ENCODE assay signal across 8 cellular contexts in the genomic region with DNA sequence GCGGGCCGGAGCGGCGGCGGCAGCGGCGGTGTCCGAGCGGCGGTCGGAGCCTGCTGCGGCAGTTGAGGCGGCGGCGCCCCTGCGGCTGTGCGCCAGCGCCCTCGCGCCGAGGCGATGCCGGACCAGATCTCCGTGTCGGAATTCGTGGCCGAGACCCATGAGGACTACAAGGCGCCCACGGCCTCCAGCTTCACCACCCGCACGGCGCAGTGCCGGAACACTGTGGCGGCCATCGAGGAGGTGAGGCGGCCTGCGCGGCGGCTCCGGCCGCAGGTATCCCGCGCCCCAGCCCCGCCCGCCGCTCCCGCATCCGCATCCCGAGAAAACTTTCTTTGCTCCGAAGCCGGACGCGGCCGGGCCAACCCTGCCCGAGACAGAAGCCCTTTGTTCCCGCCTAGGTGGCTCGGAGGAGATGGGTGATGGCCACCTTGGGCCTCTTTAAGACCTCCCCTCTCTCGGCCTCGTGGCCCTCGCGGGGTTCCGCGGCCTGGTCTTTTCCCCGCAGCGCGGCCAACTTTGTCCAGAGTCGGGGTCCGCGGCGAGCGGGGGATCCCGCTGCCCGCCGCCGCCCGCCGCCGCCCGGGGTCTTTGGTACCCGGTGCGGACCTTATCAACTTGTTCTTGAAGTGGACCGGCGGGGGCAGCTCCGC. TPM values are rescaled to one million over a fixed set of nuclear protein-coding genes. Genes with fewer than 3 reads are reported as not detected.
A peak's percentile ranks its signal among the peaks of the same experiment; 100 is the strongest.
DNase-seq lines count a peak whose midpoint lies in the region; ATAC-seq, FAIRE-seq and TF ChIP-seq lines count a peak whose summit lies in the region.

No MANE protein-coding gene starts in this region.

- CTCF ChIA-PET in K562 (lab: Yijun Ruan, JAX; ENCODE audit: low intra/inter-chr PET ratio): interaction anchor here (0.7 kb wide), 1 partner anchor 13 kb away, joined by 3 read pairs; no protein-coding TSS in a partner anchor

- peaks cover 12 to 21% of the 10 kb centered on the region in 2 experiments; a peak in 4 of 5 replicates for H3K4me1 ChIP-seq in K562 (replicated peaks in 1 of 2; ENCODE audit: control insufficient read depth in 2 of 2, insufficient read depth in 2 of 2, low read length in 2 of 2)

- no peaks in the 10 kb centered on the region; the same call in 1 of the 2 replicates for H4K20me1 ChIP-seq in K562 (replicated peaks; ENCODE audit: control insufficient read depth, insufficient read depth, low read length)

- H3K9me1 ChIP-seq in K562 (ENCODE audit: control insufficient read depth, insufficient read depth, low read length): no peaks in the 10 kb centered on the region

- H3K4me3 Mint-ChIP-seq in immature natural killer cell: peak overlapping the region in 3 of 5 donors; percentile 44 to 52 (median 44)
- H3K4me3 Mint-ChIP-seq in stimulated activated effector memory CD8-positive, alpha-beta T cell treated with anti-CD3 and anti-CD28 coated beads, Interleukin-12 subunit alpha, Interleukin-12 subunit beta, amount 100 ng/mL, for 72 hours: peak overlapping the region; percentile 36

- peak overlapping the region; percentile 45 to 95; a peak in 3 of 4 replicates for H3K9ac ChIP-seq in K562 (ENCODE audit: insufficient read depth in 1 of 2, low read depth in 2 of 2, low read length in 2 of 2)

- H3K9me3 Mint-ChIP-seq in immature natural killer cell: no peaks in the 10 kb centered on the region
- H3K9me3 Mint-ChIP-seq in stimulated activated effector memory CD8-positive, alpha-beta T cell treated with anti-CD3 and anti-CD28 coated beads, Interleukin-12 subunit alpha, Interleukin-12 subunit beta, amount 100 ng/mL, for 72 hours: no peaks in the 10 kb centered on the region

- no TSS peak for BruUV-seq in K562 (replicated peaks; lab: Mats Ljungman, UMichigan)

- H3K27ac ChIP-seq in 22Rv1 (peak overlapping the region; percentile 73), K562 (ENCODE audit: extremely low read depth, low read depth, low read length) (peak overlapping the region; percentile 38; the same call in 2 of the 3 replicates)

- H3K4me3 ChIP-seq in GM12865 (ENCODE audit: low read depth, low read length) (no peak overlapping the region), K562 (peak overlapping the region; percentile 57)

- TF ChIP-seq RAD21 in K562 (CRISPR knock-in tag; conservative IDR thresholded peaks at IDR 0.05 in 1 of 2, IDR thresholded peaks at IDR 0.05 in 1 of 2): no peak; a peak in 1 of 4 replicates

- 2% methylated on average over 50 of the region's 84 CpGs for WGBS in K562 (ENCODE audit: insufficient coverage, low coverage, missing lambda C conversion rate)

- H3K36me3 Mint-ChIP-seq in immature natural killer cell: peaks cover 0 to 3% (median 0%) of the 10 kb centered on the region in 3 donors
- H3K36me3 Mint-ChIP-seq in stimulated activated effector memory CD8-positive, alpha-beta T cell treated with anti-CD3 and anti-CD28 coated beads, Interleukin-12 subunit alpha, Interleukin-12 subunit beta, amount 100 ng/mL, for 72 hours: no peaks in the 10 kb centered on the region

- POLR2A ChIA-PET in K562 (lab: Yijun Ruan, JAX): interaction anchor here (1.6 kb wide), 1 partner anchor 16 kb away, joined by 4 read pairs; no protein-coding TSS in a partner anchor

- TF ChIP-seq EP300 in K562 (IDR thresholded peaks at IDR 0.05; ENCODE audit: low read length): no peak

- H3K27me3 ChIP-seq in K562 (ENCODE audit: control insufficient read depth in 2 of 2, insufficient read depth in 2 of 2, low read length in 2 of 2): no peaks in the 10 kb centered on the region

- no peaks in the 10 kb centered on the region for H3K36me3 ChIP-seq in K562 (ENCODE audit: control insufficient read depth, insufficient read depth, low read length)

- TF ChIP-seq CTCF in 22Rv1 (IDR thresholded peaks at IDR 0.05) (no peak), GM12865 (IDR thresholded peaks at IDR 0.05; ENCODE audit: insufficient read depth, low read depth, low read length, missing control alignments) (no peak), K562 (IDR thresholded peaks at IDR 0.05 in 2 of 3, conservative IDR thresholded peaks at IDR 0.05 in 1 of 3; ENCODE audit: insufficient read depth in 2 of 3, low read depth in 1 of 3, low read length in 3 of 3) (no peak)

- H3K9me3 ChIP-seq in K562 (replicated peaks; ENCODE audit: control insufficient read depth, insufficient read depth, low read depth, low read length): no peaks in the 10 kb centered on the region

- peak overlapping the region; percentile 75 for H3K4me2 ChIP-seq in K562 (ENCODE audit: insufficient read depth, low read length)

- FAIRE-seq in K562 (lab: Jason Lieb, UNC): no peak

- intact Hi-C loops in K562 (cut with micrococcal nuclease): loop anchor here (1.0 to 5.0 kb wide), 3 partner anchors 65 to 215 kb away; a partner anchor contains a TSS

- ATAC-seq in K562: peak; percentile 55
- peak; percentile 53 for ATAC-seq in stimulated activated effector memory CD8-positive, alpha-beta T cell treated with anti-CD3 and anti-CD28 coated beads, Interleukin-12 subunit alpha, Interleukin-12 subunit beta, amount 100 ng/mL, for 72 hours

- peak overlapping the region; percentile 90 for H2AFZ ChIP-seq in K562 (ENCODE audit: low read depth, low read length)

- TF ChIP-seq POLR2A in K562 (conservative IDR thresholded peaks at IDR 0.05): no peak

- in situ Hi-C loops in K562 (cut with MboI): no loop called here

- H3K79me2 ChIP-seq in K562 (ENCODE audit: control insufficient read depth, insufficient read depth, low read length): peaks cover 13% of the 10 kb centered on the region

- H3K27ac Mint-ChIP-seq in immature natural killer cell: no peak overlapping the region
- no peak overlapping the region for H3K27ac Mint-ChIP-seq in stimulated activated effector memory CD8-positive, alpha-beta T cell treated with anti-CD3 and anti-CD28 coated beads, Interleukin-12 subunit alpha, Interleukin-12 subunit beta, amount 100 ng/mL, for 72 hours

- DNase-seq in GM12865 (ENCODE audit: low read depth): peak; percentile 11
- peak; percentile 46 for DNase-seq in HuH-7.5 (ENCODE audit: low spot score)
- DNase-seq in K562 (ENCODE audit: extremely low read depth in 1 of 4, low spot score in 3 of 4): peak in 2 of 4 experiments; percentile 37 to 49
- no peak for DNase-seq in immature natural killer cell
- DNase-seq in stimulated activated effector memory CD8-positive, alpha-beta T cell treated with anti-CD3 and anti-CD28 coated beads, Interleukin-12 subunit alpha, Interleukin-12 subunit beta, amount 100 ng/mL, for 72 hours (ENCODE audit: low spot score in 2 of 2): peak in 1 of 2 donors; percentile 61
- DNase-seq in AG08395 (ENCODE audit: low spot score): no peak
- DNase-seq in MV-4-11 (lab: John Stamatoyannopoulos, UW): no peak

- peaks cover 0 to 5% of the 10 kb centered on the region in 2 donors for H3K4me1 Mint-ChIP-seq in immature natural killer cell
- peaks cover 6% of the 10 kb centered on the region for H3K4me1 Mint-ChIP-seq in stimulated activated effector memory CD8-positive, alpha-beta T cell treated with anti-CD3 and anti-CD28 coated beads, Interleukin-12 subunit alpha, Interleukin-12 subunit beta, amount 100 ng/mL, for 72 hours

- H3K27me3 Mint-ChIP-seq in immature natural killer cell (ENCODE audit: low read depth in 3 of 3): peaks cover 4 to 16% (median 12%) of the 10 kb centered on the region in 3 donors

TF ChIP-seq in K562, 482 proteins besides CTCF, POLR2A, EP300 and RAD21 (continues in another document):
- TF ChIP-seq ZNF384 (IDR thresholded peaks at IDR 0.05; ENCODE audit: low read depth, low read length) (no peak), NFE2 (IDR thresholded peaks at IDR 0.05; ENCODE audit: low read depth) (no peak)
- TF ChIP-seq, protein P1, sequence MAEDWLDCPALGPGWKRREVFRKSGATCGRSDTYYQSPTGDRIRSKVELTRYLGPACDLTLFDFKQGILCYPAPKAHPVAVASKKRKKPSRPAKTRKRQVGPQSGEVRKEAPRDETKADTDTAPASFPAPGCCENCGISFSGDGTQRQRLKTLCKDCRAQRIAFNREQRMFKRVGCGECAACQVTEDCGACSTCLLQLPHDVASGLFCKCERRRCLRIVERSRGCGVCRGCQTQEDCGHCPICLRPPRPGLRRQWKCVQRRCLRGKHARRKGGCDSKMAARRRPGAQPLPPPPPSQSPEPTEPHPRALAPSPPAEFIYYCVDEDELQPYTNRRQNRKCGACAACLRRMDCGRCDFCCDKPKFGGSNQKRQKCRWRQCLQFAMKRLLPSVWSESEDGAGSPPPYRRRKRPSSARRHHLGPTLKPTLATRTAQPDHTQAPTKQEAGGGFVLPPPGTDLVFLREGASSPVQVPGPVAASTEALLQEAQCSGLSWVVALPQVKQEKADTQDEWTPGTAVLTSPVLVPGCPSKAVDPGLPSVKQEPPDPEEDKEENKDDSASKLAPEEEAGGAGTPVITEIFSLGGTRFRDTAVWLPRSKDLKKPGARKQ (CRISPR knock-in tag; IDR thresholded peaks at IDR 0.05): no peak
- TF ChIP-seq, protein P2, sequence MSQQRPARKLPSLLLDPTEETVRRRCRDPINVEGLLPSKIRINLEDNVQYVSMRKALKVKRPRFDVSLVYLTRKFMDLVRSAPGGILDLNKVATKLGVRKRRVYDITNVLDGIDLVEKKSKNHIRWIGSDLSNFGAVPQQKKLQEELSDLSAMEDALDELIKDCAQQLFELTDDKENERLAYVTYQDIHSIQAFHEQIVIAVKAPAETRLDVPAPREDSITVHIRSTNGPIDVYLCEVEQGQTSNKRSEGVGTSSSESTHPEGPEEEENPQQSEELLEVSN (IDR thresholded peaks at IDR 0.05; ENCODE audit: borderline replicate concordance in 1 of 2, extremely low read depth in 1 of 2, insufficient read depth in 1 of 2, insufficient read length in 1 of 2, low read depth in 1 of 2, low read length in 1 of 2, poor library complexity in 1 of 2, severe bottlenecking in 1 of 2): peak in 1 of 2 experiments; percentile 30

RNA-seq across cellular contexts. Expression of a gene that starts 0.5 kb away (rescaled TPM):
- 10.7 and 26.2 TPM in 2 replicates for total RNA-seq in K562 (2011; cell fraction: chromatin; rRNA removed; ENCODE audit: low replicate concordance)
- 4.8 and 8.2 TPM in 2 replicates for total RNA-seq in K562 (2011; cell fraction: nucleolus; rRNA removed)
- 11.8 and 12.5 TPM in 2 replicates for total RNA-seq in K562 (2011; cell fraction: nucleoplasm; rRNA removed)
- total RNA-seq in K562 (2014; rRNA removed) (2.1 and 2.3 TPM in 2 replicates), K562 (2014; rRNA removed; fragmentation: Illumina TruSeq; extraction: Trizol) (3.0 and 3.1 TPM in 2 replicates), K562 (2015; rRNA removed; fragmentation: Illumina TruSeq; extraction: Trizol) (2.3 and 3.2 TPM in 2 replicates), K562 (2021) (4.3 and 5.5 TPM in 2 replicates)
- polyA plus RNA-seq in K562 (2011; rRNA removed) (3.1 and 8.7 TPM in 2 replicates), K562 (2014; fragmentation: Illumina TruSeq; extraction: Trizol) (2.4 and 3.2 TPM in 2 replicates), K562 (2014; fragmentation: Nextera tagmentation; extraction: Ambion mirVana) (under 1 TPM; 0.06 to 0.07 TPM), K562 (2014; rRNA removed) (2.2 and 3.3 TPM in 2 replicates), immature natural killer cell (under 1 TPM in 2 of 3 donors, not detected in 1; 0.04 to 0.06 TPM)
- polyA plus RNA-seq in K562 (2011; cell fraction: cytosol; rRNA removed): 1.3 and 5.1 TPM in 2 replicates
- polyA plus RNA-seq in K562 (2011; cell fraction: nucleus; rRNA removed): 5.7 and 20.6 TPM in 2 replicates
- 2.3 and 2.7 TPM in 2 replicates for polyA plus RNA-seq in K562 (2012)
- polyA minus RNA-seq in K562 (2011; rRNA and poly(A)+ RNA removed): 7.4 and 13.7 TPM in 2 replicates
- polyA minus RNA-seq in K562 (2011; cell fraction: cytosol; rRNA and poly(A)+ RNA removed): 2.7 and 4.9 TPM in 2 replicates
- 3.9 and 19.9 TPM in 2 replicates for polyA minus RNA-seq in K562 (2011; cell fraction: nucleus; rRNA and poly(A)+ RNA removed)

Comparison
In these comparisons a context has a peak if more than half of its experiments do, and no peak if none do; other contexts are left out.
1. DNase-seq: peak in GM12865 (single experiment) and HuH-7.5 (single experiment); none in immature natural killer cell (0 of 3), AG08395 (single experiment) and MV-4-11 (single experiment).